ENCODE assay signal across 9 cellular contexts in the genomic region with DNA sequence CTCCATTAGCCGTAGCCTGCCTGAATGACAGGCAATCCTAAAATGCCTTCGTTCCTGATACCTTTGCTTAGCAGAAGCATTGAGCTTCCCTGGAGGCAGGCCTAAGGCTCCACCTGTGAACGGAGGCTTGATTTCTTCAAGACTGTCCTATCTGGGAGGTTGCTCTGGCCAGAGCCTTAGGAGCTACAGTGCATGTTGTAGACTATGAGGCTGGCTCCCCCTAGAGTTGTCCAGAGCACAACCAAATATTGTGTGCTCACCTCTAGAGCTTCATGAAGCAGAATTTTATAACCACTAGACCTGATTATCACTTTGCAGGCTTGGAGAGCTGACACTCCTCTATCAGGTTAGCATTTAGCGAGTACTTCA.
DNase-seq lines count a peak whose midpoint lies in the region; ATAC-seq, FAIRE-seq and TF ChIP-seq lines count a peak whose summit lies in the region.
"Had no signal": no experiment of that assay in that cellular context is flagged by ENCODE, and none has a peak within 500 bp of the region (broad histone marks: within the 10 kb centered on the region; RNA-seq: fewer than 3 reads in every experiment).

No MANE protein-coding gene starts in this region.

- H3K4me2 ChIP-seq in H9 (ENCODE audit: insufficient read depth, insufficient read length, low read length) (no peak overlapping the region), hepatocyte (no peak overlapping the region)

- no peak overlapping the region for H2BK15ac ChIP-seq in H9 (ENCODE audit: low read depth, low read length)

- no peaks in the 10 kb centered on the region; a peak in 2 of 5 replicates for H3K9me3 Mint-ChIP-seq in H9

- no peak overlapping the region for H3K14ac ChIP-seq in H9 (ENCODE audit: insufficient read depth, low read length)

- no peak overlapping the region for H2AFZ ChIP-seq in H9 (ENCODE audit: low read length)
- H2AFZ ChIP-seq in hepatocyte: no peak overlapping the region

- peak; percentile 65 for DNase-seq in H9
- peak; percentile 75 for DNase-seq in SK-N-DZ (ENCODE audit: low spot score)
- no peak for DNase-seq in hepatocyte (ENCODE audit: low spot score)
- peak; percentile 21 for DNase-seq in small intestine
- no peak for DNase-seq in NCI-H187 treated with DMSO at 0.1 percent for 48 hours (lab: John Stamatoyannopoulos, UW)
- no peak for DNase-seq in H54 (ENCODE audit: insufficient read length, low spot score)
- DNase-seq: NCI-H2171; stimulated activated CD4-positive, alpha-beta T cell treated with anti-CD3 and anti-CD28 coated beads, Interleukin-2, amount 100 ng/mL, for 48 hours had no signal

- H3K9me3 ChIP-seq in H9 (ENCODE audit: control insufficient read depth, low read depth, low read length): no peaks in the 10 kb centered on the region
- H3K9me3 ChIP-seq in hepatocyte (ENCODE audit: low read depth): no peaks in the 10 kb centered on the region
- H3K9me3 ChIP-seq in small intestine (ENCODE audit: control insufficient read depth, low read depth): no peaks in the 10 kb centered on the region

- no peaks in the 10 kb centered on the region for H3K79me1 ChIP-seq in H9 (ENCODE audit: insufficient read depth, low read depth, low read length, poor library complexity, severe bottlenecking)

- H3K4ac ChIP-seq in H9 (ENCODE audit: low read depth, low read length): no peak overlapping the region

- no peak for ATAC-seq in HG02623 (IDR thresholded peaks at IDR 0.05; ENCODE audit: unreplicated experiment)

- no peak overlapping the region for H2BK120ac ChIP-seq in H9 (ENCODE audit: low read depth, low read length, poor library complexity, severe bottlenecking)

- no peak overlapping the region for H3K4me3 Mint-ChIP-seq in H9

- no peak overlapping the region for H3T11ph ChIP-seq in H9 (ENCODE audit: low read length)

- no peaks in the 10 kb centered on the region for H3K27me3 Mint-ChIP-seq in H9 (ENCODE audit: low read depth)

- H3K27ac ChIP-seq in H9 (ENCODE audit: insufficient read length, low read depth, low read length) (no peak overlapping the region), hepatocyte (no peak overlapping the region), small intestine (ENCODE audit: low read depth in 1 of 2, low read length in 1 of 2) (no peak overlapping the region)

- peak overlapping the region in 1 of 3 experiments; percentile 61; a peak in 1 of 7 replicates for H3K27ac Mint-ChIP-seq in H9

- TF ChIP-seq POLR2A in H54 (IDR thresholded peaks at IDR 0.05; ENCODE audit: low read depth, low read length): no peak

- TF ChIP-seq CTCF in H9 (conservative IDR thresholded peaks at IDR 0.05) (peak; percentile 69), hepatocyte (IDR thresholded peaks at IDR 0.05; ENCODE audit: poor library complexity) (peak; percentile 30)

- no peak overlapping the region for H4K91ac ChIP-seq in H9 (ENCODE audit: insufficient read length, low read depth, low read length)

- H3K4me3 ChIP-seq in hepatocyte: no peak overlapping the region
- H3K4me3 ChIP-seq in small intestine (ENCODE audit: low read depth in 1 of 2, low read length in 2 of 2): no peak overlapping the region

- H3K23me2 ChIP-seq in H9 (ENCODE audit: insufficient read length, low read depth, low read length, poor library complexity, severe bottlenecking): no peaks in the 10 kb centered on the region

- no peak overlapping the region for H4K5ac ChIP-seq in H9 (ENCODE audit: insufficient read length, low read depth, low read length)

- H3K27me3 ChIP-seq in H9 (ENCODE audit: insufficient read depth, low read length) (no peaks in the 10 kb centered on the region), hepatocyte (no peaks in the 10 kb centered on the region), small intestine (ENCODE audit: control insufficient read depth in 2 of 2, insufficient read depth in 2 of 2, low read length in 2 of 2) (no peaks in the 10 kb centered on the region)

- H2AK5ac ChIP-seq in H9 (ENCODE audit: insufficient read length, low read length): no peak overlapping the region

- H3K36me3 ChIP-seq in hepatocyte (replicated peaks; ENCODE audit: insufficient read depth, low read depth) (no peaks in the 10 kb centered on the region), small intestine (ENCODE audit: control insufficient read depth in 2 of 2, insufficient read depth in 2 of 2, low read length in 2 of 2) (no peaks in the 10 kb centered on the region)

- no CpG with 5 or more reads among the region's 4 CpGs for WGBS in H9 (ENCODE audit: extremely low coverage, insufficient read length, low lambda C conversion rate)
- 72% methylated on average over 4 of the region's 4 CpGs for WGBS in hepatocyte (ENCODE audit: low lambda C conversion rate, missing lambda C conversion rate)
- 71 to 84% (median 78%) methylated on average over 4 of the region's 4 CpGs for WGBS in small intestine, 3 donors

- 0 out of 4 replicates have a peak, but pooled peaks cover 0 to 4% of the 10 kb centered on the region in 2 experiments for H3K4me1 Mint-ChIP-seq in H9

- H3K79me2 ChIP-seq in H9 (ENCODE audit: insufficient read depth, low read length) (no peaks in the 10 kb centered on the region), hepatocyte (no peaks in the 10 kb centered on the region)

- H3K9ac ChIP-seq in H9 (ENCODE audit: extremely low read depth, insufficient read length, low read length): no peak overlapping the region

- H3K23ac ChIP-seq in H9 (ENCODE audit: insufficient read length, low read depth, low read length): no peak overlapping the region

- H3K4me1 ChIP-seq in H9 (ENCODE audit: insufficient read depth, low read length) (no peaks in the 10 kb centered on the region), hepatocyte (ENCODE audit: insufficient read depth) (no peaks in the 10 kb centered on the region), small intestine (ENCODE audit: control insufficient read depth in 2 of 2, insufficient read depth in 1 of 2, low read depth in 1 of 2, low read length in 1 of 2) (peaks cover 0 to 4% of the 10 kb centered on the region in 2 donors)

- H2BK20ac ChIP-seq in H9 (ENCODE audit: low read depth, low read length, poor library complexity, severe bottlenecking): no peak overlapping the region

- no peak overlapping the region for H3K56ac ChIP-seq in H9 (ENCODE audit: insufficient read length, low read depth, low read length)

- FAIRE-seq in small intestine (lab: Jason Lieb, UNC) (no peak), H54 (lab: Jason Lieb, UNC) (no peak)

- H2BK12ac ChIP-seq in H9 (ENCODE audit: insufficient read length, low read depth, low read length): no peak overlapping the region

- H3K18ac ChIP-seq in H9 (ENCODE audit: insufficient read length, low read depth, low read length): no peak overlapping the region

- no peak overlapping the region for H2BK5ac ChIP-seq in H9 (ENCODE audit: insufficient read length, low read length)

- 0 out of 7 replicates have a peak, but pooled peaks cover 0 to 2% (median 0%) of the 10 kb centered on the region in 3 experiments for H3K36me3 Mint-ChIP-seq in H9 (ENCODE audit: insufficient read depth in 1 of 3, low read depth in 3 of 3)

- H3K9me2 ChIP-seq in hepatocyte (replicated peaks; ENCODE audit: insufficient read depth): no peaks in the 10 kb centered on the region

- no peaks in the 10 kb centered on the region for H4K20me1 ChIP-seq in H9 (ENCODE audit: control insufficient read depth, insufficient read depth, insufficient read length)
- no peaks in the 10 kb centered on the region for H4K20me1 ChIP-seq in hepatocyte (ENCODE audit: insufficient read depth, poor library complexity, severe bottlenecking)

- no peak overlapping the region for H4K8ac ChIP-seq in H9 (replicated peaks; ENCODE audit: insufficient read length, low read depth, low read length)

Comparison
In these comparisons a context has a peak if more than half of its experiments do, and no peak if none do; other contexts are left out.
1. DNase-seq: peak in H9 (single experiment), SK-N-DZ (single experiment) and small intestine (single experiment); none in hepatocyte (single experiment), NCI-H187 treated with DMSO at 0.1 percent for 48 hours (single experiment) and H54 (single experiment).